Comparison of ENCODE assay signal across 21 cellular contexts in genomic region chr11:971731-972365, GRCh38. TPM values are rescaled to one million over a fixed set of nuclear protein-coding genes. Genes with fewer than 3 reads are reported as not detected.
A peak's percentile ranks its signal among the peaks of the same experiment; 100 is the strongest.
DNase-seq lines count a peak whose midpoint lies in the region; ATAC-seq and TF ChIP-seq lines count a peak whose summit lies in the region.
"Had no signal": no experiment of that assay in that cellular context is flagged by ENCODE, and none has a peak within 500 bp of the region (broad histone marks: within the 10 kb centered on the region; RNA-seq: fewer than 3 reads in every experiment).

No MANE protein-coding gene starts in this region.

- no peak overlapping the region for H3K4me3 Mint-ChIP-seq in CD4-positive, alpha-beta T cell
- H3K4me3 Mint-ChIP-seq in activated naive CD8-positive, alpha-beta T cell treated with anti-CD3 and anti-CD28 coated beads for 36 hours, result no peak overlapping the region

- CTCF ChIA-PET in CD4-positive, alpha-beta T cell (lab: Charles Lee), result no interaction called here

- no peak for ATAC-seq in CD4-positive, alpha-beta T cell (ENCODE audit: poor library complexity)
- ATAC-seq: GM12878, HepG2, SK-N-SH treated with all-trans-retinoic acid at 6 μM for 48 hours had no signal

- H3K9me3 Mint-ChIP-seq in CD4-positive, alpha-beta T cell, result no peaks in the 10 kb centered on the region
- no peaks in the 10 kb centered on the region for H3K9me3 Mint-ChIP-seq in activated naive CD8-positive, alpha-beta T cell treated with anti-CD3 and anti-CD28 coated beads for 36 hours

- peaks cover 62% of the 10 kb centered on the region for H3K36me3 Mint-ChIP-seq in CD4-positive, alpha-beta T cell (ENCODE audit: low read depth)
- H3K36me3 Mint-ChIP-seq in activated naive CD8-positive, alpha-beta T cell treated with anti-CD3 and anti-CD28 coated beads for 36 hours, result peaks cover 7% of the 10 kb centered on the region

- intact Hi-C loops in CD4-positive, alpha-beta T cell (cut with DNase I, micrococcal nuclease), result no loop called here
- intact Hi-C loops in dorsolateral prefrontal cortex (cut with DNase I), result loop anchor here in 1 of 2 donors (10.0 kb wide), 1 partner anchor 127 kb away; the partner anchor contains the start of genes POLR2L and TSPAN4

- H3K9me3 ChIP-seq in CD4-positive, alpha-beta T cell (ENCODE audit: control insufficient read depth, low read length), result no peaks in the 10 kb centered on the region

- peaks cover 9% of the 10 kb centered on the region for H3K36me3 ChIP-seq in H7 (replicated peaks; ENCODE audit: control insufficient read depth, insufficient read depth, low read length)

- POLR2A ChIA-PET in CD4-positive, alpha-beta T cell (lab: Charles Lee), result no interaction called here

- peak overlapping the region; percentile 76 for H3K27ac Mint-ChIP-seq in CD4-positive, alpha-beta T cell
- H3K27ac Mint-ChIP-seq in activated naive CD8-positive, alpha-beta T cell treated with anti-CD3 and anti-CD28 coated beads for 36 hours, result no peak overlapping the region

- H3K4me1 Mint-ChIP-seq in CD4-positive, alpha-beta T cell (ENCODE audit: low read depth), result peaks cover 28% of the 10 kb centered on the region
- H3K4me1 Mint-ChIP-seq in activated naive CD8-positive, alpha-beta T cell treated with anti-CD3 and anti-CD28 coated beads for 36 hours, result peaks cover 29% of the 10 kb centered on the region

- no peak for TF ChIP-seq CTCF in CD4-positive, alpha-beta T cell (IDR thresholded peaks at IDR 0.05)
- no peak for TF ChIP-seq CTCF in dorsolateral prefrontal cortex (IDR thresholded peaks at IDR 0.05 in 54 of 56, conservative IDR thresholded peaks at IDR 0.05 in 2 of 56; ENCODE audit: low read depth in 1 of 56, partially characterized antibody in 56 of 56)

- no peak for DNase-seq in CD4-positive, alpha-beta T cell
- DNase-seq in H7, result peak; percentile 25
- DNase-seq in dorsolateral prefrontal cortex, result peak in 7 of 10 donors; percentile 59 to 85 (median 70)
- DNase-seq in putamen (ENCODE audit: low spot score), result peak; percentile 34
- DNase-seq in substantia nigra (lab: John Stamatoyannopoulos, UW), result no peak
- no peak for DNase-seq in NCI-H2081 treated with DMSO at 0.1 percent for 48 hours (lab: John Stamatoyannopoulos, UW)
- no peak for DNase-seq in activated naive CD8-positive, alpha-beta T cell treated with anti-CD3 and anti-CD28 coated beads for 36 hours
- DNase-seq: ACHN, AML-193, DMS 273 treated with DMSO at 0.1 percent for 48 hours, GDM1, GOT3, MM.1S, NCI-H1105, NCI-H1694 treated with DMSO at 0.1 percent for 48 hours, NCI-H345, NCI-H526 treated with DMSO at 0.1 percent for 48 hours, SHP77 treated with DMSO at 0.1 percent for 48 hours had no signal

- H3K27me3 ChIP-seq in CD4-positive, alpha-beta T cell (ENCODE audit: control insufficient read depth, insufficient read depth, low read length), result no peaks in the 10 kb centered on the region
- H3K27me3 ChIP-seq in H7 (ENCODE audit: control insufficient read depth, insufficient read depth, low read length) (no peaks in the 10 kb centered on the region), dorsolateral prefrontal cortex (no peaks in the 10 kb centered on the region)

- no peaks in the 10 kb centered on the region for H3K27me3 Mint-ChIP-seq in CD4-positive, alpha-beta T cell
- no peaks in the 10 kb centered on the region for H3K27me3 Mint-ChIP-seq in activated naive CD8-positive, alpha-beta T cell treated with anti-CD3 and anti-CD28 coated beads for 36 hours

- H3K4me3 ChIP-seq in H7 (ENCODE audit: insufficient read depth, low read depth, low read length), result no peak overlapping the region
- H3K4me3 ChIP-seq in dorsolateral prefrontal cortex, result no peak overlapping the region
- H3K4me3 ChIP-seq: GM12878 had no signal

- H3K27ac ChIP-seq in CD4-positive, alpha-beta T cell (ENCODE audit: low read depth, low read length), result no peak overlapping the region
- peak overlapping the region in 19 of 59 donors; percentile 4 to 69 (median 40) for H3K27ac ChIP-seq in dorsolateral prefrontal cortex
- no peak overlapping the region for H3K27ac ChIP-seq in substantia nigra (ENCODE audit: low read depth, low read length, poor library complexity, severe bottlenecking)

RNA-seq across cellular contexts. Expression of gene AP2A2, which starts 46.2 kb away (rescaled TPM):
- 10 to 100 TPM; 45.9 to 46.6 TPM for total RNA-seq in CD4-positive, alpha-beta T cell
- total RNA-seq in H7 (2014; rRNA removed; shearing (Covaris generic)), result 36.1 and 46.8 TPM in 2 replicates
- total RNA-seq in dorsolateral prefrontal cortex, result 100 to 1,000 TPM in 119 of 120 experiments, 10 to 100 TPM in 1; 90.2 to 214 (median 158) TPM
- 10 to 100 TPM; 26.3 to 30.3 TPM for total RNA-seq in activated naive CD8-positive, alpha-beta T cell treated with anti-CD3 and anti-CD28 coated beads for 36 hours

Comparison
In these comparisons a context has a peak if more than half of its experiments do, and no peak if none do; other contexts are left out.
1. DNase-seq: peak in H7 (single experiment), dorsolateral prefrontal cortex (7 of 10) and putamen (single experiment); none in CD4-positive, alpha-beta T cell (0 of 10), substantia nigra (0 of 49), NCI-H2081 treated with DMSO at 0.1 percent for 48 hours (single experiment) and activated naive CD8-positive, alpha-beta T cell treated with anti-CD3 and anti-CD28 coated beads for 36 hours (single experiment).